In the genomic region with DNA sequence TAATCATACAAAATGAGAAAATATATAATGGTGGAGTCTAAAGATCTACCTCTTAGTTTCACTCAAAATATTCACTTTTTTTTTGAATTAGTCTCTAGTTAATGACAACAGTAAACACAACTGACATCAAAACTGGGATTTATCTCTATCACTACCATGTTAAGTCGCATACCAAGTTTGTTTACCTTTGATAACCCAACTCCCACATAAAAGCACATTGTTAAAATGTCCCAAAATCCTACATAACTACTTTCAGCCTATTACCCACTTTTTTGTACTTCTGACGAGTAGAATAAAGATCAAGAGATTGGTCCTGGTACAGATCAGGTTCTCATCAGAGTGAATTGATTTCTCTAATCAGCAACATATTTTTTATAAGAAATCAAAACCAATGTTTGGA, we compare ENCODE assay signal across 40 cellular contexts.
"Had no signal": no experiment of that assay in that cellular context is flagged by ENCODE, and none has a peak within 500 bp of the region (broad histone marks: within the 10 kb centered on the region; RNA-seq: fewer than 3 reads in every experiment).

No MANE protein-coding gene starts in this region.

- H3K36me3 Mint-ChIP-seq: activated naive CD4-positive, alpha-beta T cell treated with anti-CD3 and anti-CD28 coated beads, Interleukin-2, amount 10 ng/mL, durations not matched to agents 7 days and 5 days; activated naive CD4-positive, alpha-beta T cell treated with anti-CD3 and anti-CD28 coated beads, Interleukin-2, amount 50 U/mL, for 24 hours; activated naive CD8-positive, alpha-beta T cell; activated naive CD8-positive, alpha-beta T cell treated with anti-CD3 and anti-CD28 coated beads for 36 hours; activated naive CD8-positive, alpha-beta T cell treated with anti-CD3 and anti-CD28 coated beads, Interleukin-2, amount 10 ng/mL, durations not matched to agents 7 days and 5 days; brain had no signal

- H3K27ac Mint-ChIP-seq: activated naive CD4-positive, alpha-beta T cell treated with anti-CD3 and anti-CD28 coated beads for 36 hours; activated naive CD4-positive, alpha-beta T cell treated with anti-CD3 and anti-CD28 coated beads, Interleukin-2, amount 10 ng/mL, durations not matched to agents 7 days and 5 days; activated naive CD4-positive, alpha-beta T cell treated with anti-CD3 and anti-CD28 coated beads, Interleukin-2, amount 50 U/mL, for 24 hours; activated naive CD4-positive, alpha-beta T cell treated with anti-CD3 and anti-CD28 coated beads, Interleukin-2, amount 50 U/mL, for 72 hours; activated naive CD8-positive, alpha-beta T cell; activated naive CD8-positive, alpha-beta T cell treated with anti-CD3 and anti-CD28 coated beads for 36 hours; activated naive CD8-positive, alpha-beta T cell treated with anti-CD3 and anti-CD28 coated beads, Interleukin-2, amount 10 ng/mL, durations not matched to agents 7 days and 5 days; activated naive CD8-positive, alpha-beta T cell treated with anti-CD3 and anti-CD28 coated beads, Interleukin-2, amount 50 U/mL, for 24 hours; activated T-cell treated with anti-CD3 and anti-CD28 coated beads, Interleukin-2, amount 50 U/mL, for 24 hours; activated T-cell treated with anti-CD3 and anti-CD28 coated beads, Interleukin-2, amount 50 U/mL, for 72 hours; activated T-helper 1 cell treated with anti-CD3 and anti-CD28 coated beads, Interleukin-12 subunit alpha, Interleukin-12 subunit beta, Interleukin-2, Interleukin-4 antibody, amounts not matched to agents 30 ng/mL and 10 ng/mL and 1 ng/mL, durations not matched to agents 14 hours and 24 hours and 36 hours; activated T-helper 17 cell treated with anti-CD3 and anti-CD28 coated beads, Interleukin-2, amount 50 U/mL, for 72 hours; activated T-helper 2 cell treated with anti-CD3 and anti-CD28 coated beads, Interferon-gamma antibody, Interleukin-2, Interleukin-4, amounts not matched to agents 10 μg/mL and 5 μg/mL and 100 μg/mL, durations not matched to agents 14 hours and 24 hours and 36 hours; brain had no signal

- H3K9me3 ChIP-seq: adrenal gland, ascending aorta, body of pancreas, breast epithelium had no signal

- FAIRE-seq: astrocyte, bronchial epithelial cell had no signal

- H3K4me1 ChIP-seq: adrenal gland, ascending aorta, body of pancreas, breast epithelium had no signal

- H3K4me3 Mint-ChIP-seq: activated naive CD4-positive, alpha-beta T cell treated with anti-CD3 and anti-CD28 coated beads for 36 hours; activated naive CD4-positive, alpha-beta T cell treated with anti-CD3 and anti-CD28 coated beads, Interleukin-2, amount 10 ng/mL, durations not matched to agents 7 days and 5 days; activated naive CD4-positive, alpha-beta T cell treated with anti-CD3 and anti-CD28 coated beads, Interleukin-2, amount 50 U/mL, for 24 hours; activated naive CD8-positive, alpha-beta T cell; activated naive CD8-positive, alpha-beta T cell treated with anti-CD3 and anti-CD28 coated beads for 36 hours; activated naive CD8-positive, alpha-beta T cell treated with anti-CD3 and anti-CD28 coated beads, Interleukin-2, amount 10 ng/mL, durations not matched to agents 7 days and 5 days; activated naive CD8-positive, alpha-beta T cell treated with anti-CD3 and anti-CD28 coated beads, Interleukin-2, amount 50 U/mL, for 24 hours; activated T-cell treated with anti-CD3 and anti-CD28 coated beads, Interleukin-2, amount 50 U/mL, for 24 hours; activated T-cell treated with anti-CD3 and anti-CD28 coated beads, Interleukin-2, amount 50 U/mL, for 4 hours; activated T-cell treated with anti-CD3 and anti-CD28 coated beads, Interleukin-2, amount 50 U/mL, for 72 hours; activated T-helper 1 cell treated with anti-CD3 and anti-CD28 coated beads, Interleukin-12 subunit alpha, Interleukin-12 subunit beta, Interleukin-2, Interleukin-4 antibody, amounts not matched to agents 30 ng/mL and 10 ng/mL and 1 ng/mL, durations not matched to agents 14 hours and 24 hours and 36 hours; activated T-helper 17 cell treated with anti-CD3 and anti-CD28 coated beads, Interleukin-2, amount 50 U/mL, for 72 hours; brain; central memory CD8-positive, alpha-beta T cell had no signal

- H3K27ac ChIP-seq: adrenal gland, ascending aorta, body of pancreas, brain microvascular endothelial cell, breast epithelium, cardiac muscle cell had no signal

- H3K4me3 ChIP-seq: adrenal gland, ascending aorta, body of pancreas, breast epithelium, cardiac muscle cell had no signal

- ATAC-seq: activated naive CD4-positive, alpha-beta T cell treated with anti-CD3 and anti-CD28 coated beads, Interleukin-2, amount 50 U/mL, for 72 hours; activated naive CD8-positive, alpha-beta T cell treated with anti-CD3 and anti-CD28 coated beads, Interleukin-2, amount 50 U/mL, for 24 hours; activated T-cell treated with anti-CD3 and anti-CD28 coated beads, Interleukin-2, amount 50 U/mL, for 4 hours; activated T-cell treated with anti-CD3 and anti-CD28 coated beads, Interleukin-2, amount 50 U/mL, for 72 hours; activated T-helper 17 cell treated with anti-CD3 and anti-CD28 coated beads, Interleukin-2, amount 50 U/mL, for 72 hours; body of pancreas had no signal

- H3K27me3 Mint-ChIP-seq: activated naive CD4-positive, alpha-beta T cell treated with anti-CD3 and anti-CD28 coated beads, Interleukin-2, amount 10 ng/mL, durations not matched to agents 7 days and 5 days; activated naive CD4-positive, alpha-beta T cell treated with anti-CD3 and anti-CD28 coated beads, Interleukin-2, amount 50 U/mL, for 24 hours; activated naive CD8-positive, alpha-beta T cell; activated naive CD8-positive, alpha-beta T cell treated with anti-CD3 and anti-CD28 coated beads for 36 hours; activated naive CD8-positive, alpha-beta T cell treated with anti-CD3 and anti-CD28 coated beads, Interleukin-2, amount 10 ng/mL, durations not matched to agents 7 days and 5 days; activated naive CD8-positive, alpha-beta T cell treated with anti-CD3 and anti-CD28 coated beads, Interleukin-2, amount 50 U/mL, for 24 hours; activated T-cell treated with anti-CD3 and anti-CD28 coated beads, Interleukin-2, amount 50 U/mL, for 24 hours; activated T-helper 17 cell treated with anti-CD3 and anti-CD28 coated beads, Interleukin-2, amount 50 U/mL, for 72 hours; brain; central memory CD8-positive, alpha-beta T cell had no signal

- H3K36me3 ChIP-seq: adrenal gland, ascending aorta, brain microvascular endothelial cell, breast epithelium, cardiac muscle cell had no signal

- DNase-seq: activated effector memory CD4-positive, alpha-beta T cell treated with anti-CD3 and anti-CD28 coated beads, Interleukin-2, amount 50 U/mL, for 16 hours; activated effector memory CD4-positive, alpha-beta T cell treated with Interleukin-2 at 50 U/mL for 16 hours; activated gamma-delta T cell; activated gamma-delta T cell treated with Interleukin-2 at 50 U/mL for 16 hours; activated naive CD4-positive, alpha-beta T cell; activated naive CD4-positive, alpha-beta T cell treated with anti-CD3 and anti-CD28 coated beads for 36 hours; activated naive CD4-positive, alpha-beta T cell treated with anti-CD3 and anti-CD28 coated beads, Interleukin-2, amount 10 ng/mL, durations not matched to agents 7 days and 5 days; activated naive CD4-positive, alpha-beta T cell treated with anti-CD3 and anti-CD28 coated beads, Interleukin-2, amount 50 U/mL, for 16 hours; activated naive CD4-positive, alpha-beta T cell treated with Interleukin-2 at 50 U/mL for 16 hours; activated naive CD8-positive, alpha-beta T cell treated with anti-CD3 and anti-CD28 coated beads for 36 hours; activated naive CD8-positive, alpha-beta T cell treated with anti-CD3 and anti-CD28 coated beads, Interleukin-2, amount 10 ng/mL, durations not matched to agents 7 days and 5 days; activated naive CD8-positive, alpha-beta T cell treated with anti-CD3 and anti-CD28 coated beads, Interleukin-2, amount 50 U/mL, for 24 hours; activated T-cell treated with anti-CD3 and anti-CD28 coated beads, Interleukin-2, amount 50 U/mL, for 1 hour; activated T-cell treated with anti-CD3 and anti-CD28 coated beads, Interleukin-2, amount 50 U/mL, for 24 hours; activated T-cell treated with anti-CD3 and anti-CD28 coated beads, Interleukin-2, amount 50 U/mL, for 4 hours; activated T-cell treated with anti-CD3 and anti-CD28 coated beads, Interleukin-2, amount 50 U/mL, for 48 hours; activated T-cell treated with anti-CD3 and anti-CD28 coated beads, Interleukin-2, amount 50 U/mL, for 72 hours; adrenal gland; amniotic stem cell; amygdala; anterior cingulate cortex; aorta; body of pancreas; brain microvascular endothelial cell; caudate nucleus; central memory CD4-positive, alpha-beta T cell; cerebellar nuclear complex had no signal

- H3K4me1 Mint-ChIP-seq: activated naive CD4-positive, alpha-beta T cell treated with anti-CD3 and anti-CD28 coated beads, Interleukin-2, amount 10 ng/mL, durations not matched to agents 7 days and 5 days; activated naive CD4-positive, alpha-beta T cell treated with anti-CD3 and anti-CD28 coated beads, Interleukin-2, amount 50 U/mL, for 24 hours; activated naive CD8-positive, alpha-beta T cell treated with anti-CD3 and anti-CD28 coated beads for 36 hours; activated naive CD8-positive, alpha-beta T cell treated with anti-CD3 and anti-CD28 coated beads, Interleukin-2, amount 10 ng/mL, durations not matched to agents 7 days and 5 days; activated naive CD8-positive, alpha-beta T cell treated with anti-CD3 and anti-CD28 coated beads, Interleukin-2, amount 50 U/mL, for 24 hours; activated T-helper 17 cell treated with anti-CD3 and anti-CD28 coated beads, Interleukin-2, amount 50 U/mL, for 72 hours; brain; central memory CD8-positive, alpha-beta T cell had no signal

- H3K27me3 ChIP-seq: adrenal gland, ascending aorta, body of pancreas, brain microvascular endothelial cell, breast epithelium, cardiac muscle cell had no signal
